Comparison of ENCODE assay signal across 9 cellular contexts in genomic region chr20:62030834-62031434, GRCh38. TPM values are rescaled to one million over a fixed set of nuclear protein-coding genes. Genes with fewer than 3 reads are reported as not detected.
DNase-seq lines count a peak whose midpoint lies in the region; ATAC-seq and TF ChIP-seq lines count a peak whose summit lies in the region.
"Had no signal": no experiment of that assay in that cellular context is flagged by ENCODE, and none has a peak within 500 bp of the region (broad histone marks: within the 10 kb centered on the region; RNA-seq: fewer than 3 reads in every experiment).

No MANE protein-coding gene starts in this region.

- peaks cover 32% of the 10 kb centered on the region for H3K4me1 ChIP-seq in vagina

- TF ChIP-seq CTCF in vagina (IDR thresholded peaks at IDR 0.05), result no peak

- peak overlapping the region; percentile 34 to 54 for H3K4me3 Mint-ChIP-seq in stimulated activated naive B cell treated with anti-CD40 and anti-IgM and Interleukin-4, amounts not matched to agents 10 μg/mL and 1 μg/mL and 100 μg/mL, for 72 hours

- peaks cover 15 to 18% of the 10 kb centered on the region in 2 donors for H3K36me3 Mint-ChIP-seq in stimulated activated naive B cell treated with anti-CD40 and anti-IgM and Interleukin-4, amounts not matched to agents 10 μg/mL and 1 μg/mL and 100 μg/mL, for 72 hours

- H3K9me3 Mint-ChIP-seq in stimulated activated naive B cell treated with anti-CD40 and anti-IgM and Interleukin-4, amounts not matched to agents 10 μg/mL and 1 μg/mL and 100 μg/mL, for 72 hours, result peaks cover 0 to 2% of the 10 kb centered on the region in 2 donors

- H3K4me1 Mint-ChIP-seq in stimulated activated naive B cell treated with anti-CD40 and anti-IgM and Interleukin-4, amounts not matched to agents 10 μg/mL and 1 μg/mL and 100 μg/mL, for 72 hours, result peaks cover 49 to 69% of the 10 kb centered on the region in 2 donors

- H3K27me3 ChIP-seq in vagina, result no peaks in the 10 kb centered on the region
- H3K27me3 ChIP-seq: dorsolateral prefrontal cortex had no signal

- TF ChIP-seq POLR2A in vagina (IDR thresholded peaks at IDR 0.05), result no peak

- peak overlapping the region; percentile 94 for H3K27ac Mint-ChIP-seq in stimulated activated naive B cell treated with anti-CD40 and anti-IgM and Interleukin-4, amounts not matched to agents 10 μg/mL and 1 μg/mL and 100 μg/mL, for 72 hours

- H3K27ac ChIP-seq in vagina, result no peak overlapping the region
- H3K27ac ChIP-seq: dorsolateral prefrontal cortex had no signal

- intact Hi-C loops in vagina (cut with DNase I), result no loop called here

- DNase-seq in activated T-cell treated with anti-CD3 and anti-CD28 coated beads for 1 hour (ENCODE audit: low read depth) (peak; percentile 7), activated T-cell treated with anti-CD3 and anti-CD28 coated beads for 4 hours (no peak), vagina (ENCODE audit: extremely low spot score in 2 of 2) (no peak), epidermal melanocyte (ENCODE audit: insufficient read length, low spot score) (no peak), iPS-NIHi7 (ENCODE audit: extremely low spot score) (no peak)
- DNase-seq in activated naive CD4-positive, alpha-beta T cell treated with anti-CD3 and anti-CD28 coated beads, Interleukin-2, amount 50 U/mL, for 16 hours, result peak; percentile 26
- DNase-seq in stimulated activated naive B cell treated with anti-CD40 and anti-IgM and Interleukin-4, amounts not matched to agents 10 μg/mL and 1 μg/mL and 100 μg/mL, for 72 hours, result peak; percentile 32

- H3K36me3 ChIP-seq in vagina, result no peaks in the 10 kb centered on the region

- no peaks in the 10 kb centered on the region for H3K9me3 ChIP-seq in vagina

- peak; percentile 69 for ATAC-seq in HG03520 (IDR thresholded peaks at IDR 0.05; ENCODE audit: unreplicated experiment)
- peak; percentile 89 to 91 for ATAC-seq in stimulated activated naive B cell treated with anti-CD40 and anti-IgM and Interleukin-4, amounts not matched to agents 10 μg/mL and 1 μg/mL and 100 μg/mL, for 72 hours (replicated peaks)

- H3K27me3 Mint-ChIP-seq in stimulated activated naive B cell treated with anti-CD40 and anti-IgM and Interleukin-4, amounts not matched to agents 10 μg/mL and 1 μg/mL and 100 μg/mL, for 72 hours, result no peaks in the 10 kb centered on the region

- H3K4me3 ChIP-seq in vagina, result no peak overlapping the region
- H3K4me3 ChIP-seq: dorsolateral prefrontal cortex had no signal

RNA-seq across cellular contexts. Expression of gene TAF4, which starts 34.7 kb away (rescaled TPM):
- 9.6 TPM for total RNA-seq in vagina

Comparison
In these comparisons a context has a peak if more than half of its experiments do, and no peak if none do; other contexts are left out.
1. DNase-seq: peak in activated T-cell treated with anti-CD3 and anti-CD28 coated beads for 1 hour (single experiment), activated naive CD4-positive, alpha-beta T cell treated with anti-CD3 and anti-CD28 coated beads, Interleukin-2, amount 50 U/mL, for 16 hours (single experiment) and stimulated activated naive B cell treated with anti-CD40 and anti-IgM and Interleukin-4, amounts not matched to agents 10 μg/mL and 1 μg/mL and 100 μg/mL, for 72 hours (single experiment); none in activated T-cell treated with anti-CD3 and anti-CD28 coated beads for 4 hours (single experiment), vagina (0 of 2), epidermal melanocyte (single experiment) and iPS-NIHi7 (single experiment).